Comparison of ENCODE assay signal across 1 cellular context in the genomic region with DNA sequence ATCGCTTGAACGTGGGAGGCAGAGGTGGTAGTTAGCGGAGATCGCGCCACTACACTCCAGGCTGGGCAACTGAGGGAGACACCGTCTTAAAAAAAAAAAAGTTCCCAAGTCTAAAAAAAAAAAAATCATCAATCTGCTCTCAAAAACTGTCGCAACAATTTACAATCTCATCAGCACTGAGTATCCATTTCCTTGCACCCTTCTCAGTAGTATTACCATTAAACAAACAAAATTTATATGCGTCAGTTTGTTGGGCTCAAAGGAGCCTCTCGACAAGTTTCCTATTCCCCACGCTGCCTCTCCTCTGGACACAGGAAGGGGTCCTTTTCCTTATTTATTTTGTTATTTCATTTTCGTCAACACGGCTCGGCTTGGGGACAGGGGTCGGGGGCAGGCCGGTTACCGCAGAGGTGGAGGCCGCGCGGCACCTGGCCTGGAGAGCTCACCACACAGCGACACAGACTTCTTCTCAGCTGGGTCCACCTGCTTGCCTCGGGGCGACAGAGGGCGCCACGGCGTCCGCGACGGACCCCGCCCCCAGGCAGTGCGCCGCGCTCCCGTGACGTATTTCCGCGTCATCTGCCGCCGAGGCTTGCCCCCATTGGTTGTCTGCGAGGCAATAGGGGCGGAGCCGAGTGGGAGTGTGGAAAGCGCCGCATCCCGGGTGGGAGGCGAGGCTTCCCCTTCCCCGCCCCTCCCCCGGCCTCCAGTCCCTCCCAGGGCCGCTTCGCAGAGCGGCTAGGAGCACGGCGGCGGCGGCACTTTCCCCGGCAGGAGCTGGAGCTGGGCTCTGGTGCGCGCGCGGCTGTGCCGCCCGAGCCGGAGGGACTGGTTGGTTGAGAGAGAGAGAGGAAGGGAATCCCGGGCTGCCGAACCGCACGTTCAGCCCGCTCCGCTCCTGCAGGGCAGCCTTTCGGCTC.
TF ChIP-seq lines count a peak whose summit lies in the region.

TSS of gene MAP2K1 (plus strand) at position 709 of the 920 bp plus-strand sequence. CDS start 436 bp downstream, outside the sequence.

TF ChIP-seq in K562, 482 proteins besides CTCF, POLR2A, EP300 and RAD21 (continued from another document and continues in another):
- TF ChIP-seq, protein P1, sequence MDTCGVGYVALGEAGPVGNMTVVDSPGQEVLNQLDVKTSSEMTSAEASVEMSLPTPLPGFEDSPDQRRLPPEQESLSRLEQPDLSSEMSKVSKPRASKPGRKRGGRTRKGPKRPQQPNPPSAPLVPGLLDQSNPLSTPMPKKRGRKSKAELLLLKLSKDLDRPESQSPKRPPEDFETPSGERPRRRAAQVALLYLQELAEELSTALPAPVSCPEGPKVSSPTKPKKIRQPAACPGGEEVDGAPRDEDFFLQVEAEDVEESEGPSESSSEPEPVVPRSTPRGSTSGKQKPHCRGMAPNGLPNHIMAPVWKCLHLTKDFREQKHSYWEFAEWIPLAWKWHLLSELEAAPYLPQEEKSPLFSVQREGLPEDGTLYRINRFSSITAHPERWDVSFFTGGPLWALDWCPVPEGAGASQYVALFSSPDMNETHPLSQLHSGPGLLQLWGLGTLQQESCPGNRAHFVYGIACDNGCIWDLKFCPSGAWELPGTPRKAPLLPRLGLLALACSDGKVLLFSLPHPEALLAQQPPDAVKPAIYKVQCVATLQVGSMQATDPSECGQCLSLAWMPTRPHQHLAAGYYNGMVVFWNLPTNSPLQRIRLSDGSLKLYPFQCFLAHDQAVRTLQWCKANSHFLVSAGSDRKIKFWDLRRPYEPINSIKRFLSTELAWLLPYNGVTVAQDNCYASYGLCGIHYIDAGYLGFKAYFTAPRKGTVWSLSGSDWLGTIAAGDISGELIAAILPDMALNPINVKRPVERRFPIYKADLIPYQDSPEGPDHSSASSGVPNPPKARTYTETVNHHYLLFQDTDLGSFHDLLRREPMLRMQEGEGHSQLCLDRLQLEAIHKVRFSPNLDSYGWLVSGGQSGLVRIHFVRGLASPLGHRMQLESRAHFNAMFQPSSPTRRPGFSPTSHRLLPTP (IDR thresholded peaks at IDR 0.05; ENCODE audit: borderline replicate concordance, extremely low read depth, insufficient read length), result no peak
- TF ChIP-seq IRF9 (tag; IDR thresholded peaks at IDR 0.05) (no peak), ZFX (CRISPR knock-in tag; IDR thresholded peaks at IDR 0.05) (peak; percentile 88), FOXO4 (CRISPR knock-in tag; IDR thresholded peaks at IDR 0.05) (no peak), ATF6 (CRISPR knock-in tag; IDR thresholded peaks at IDR 0.05) (no peak), CEBPZ (IDR thresholded peaks at IDR 0.05; ENCODE audit: borderline replicate concordance, low read depth, low read length) (no peak), CBX3 (IDR thresholded peaks at IDR 0.05; ENCODE audit: borderline replicate concordance in 1 of 2, low read length in 2 of 2) (peak in 1 of 2 experiments; percentile 78; a peak in 1 of 3 replicates), TGIF2 (CRISPR knock-in tag; IDR thresholded peaks at IDR 0.05) (no peak), RBM25 (IDR thresholded peaks at IDR 0.05; ENCODE audit: low read depth, low read length, severe bottlenecking) (peak; percentile 14), ZNF280A (IDR thresholded peaks at IDR 0.05; ENCODE audit: low read depth, partially characterized antibody) (no peak), ZNF766 (CRISPR knock-in tag; conservative IDR thresholded peaks at IDR 0.05) (peak; percentile 42; the same call in 1 of the 2 replicates), ZEB2 (IDR thresholded peaks at IDR 0.05) (peak; percentile 53), ZFP30 (CRISPR knock-in tag; IDR thresholded peaks at IDR 0.05; ENCODE audit: borderline replicate concordance) (no peak), ZBTB8A (IDR thresholded peaks at IDR 0.05; ENCODE audit: partially characterized antibody) (no peak), SMAD3 (CRISPR knock-in tag; conservative IDR thresholded peaks at IDR 0.05) (no peak), RBM14 (IDR thresholded peaks at IDR 0.05; ENCODE audit: borderline replicate concordance, insufficient read depth, low read depth, low read length) (no peak), KLF6 (CRISPR knock-in tag; IDR thresholded peaks at IDR 0.05; ENCODE audit: borderline replicate concordance) (peak; percentile 52; the same call in 1 of the 2 replicates), ATF1 (CRISPR knock-in tag; IDR thresholded peaks at IDR 0.05) (peak; percentile 93), ATF1 (tag; IDR thresholded peaks at IDR 0.05) (peak; percentile 98), EWSR1 (IDR thresholded peaks at IDR 0.05; ENCODE audit: borderline replicate concordance, low read depth, partially characterized antibody) (no peak), ZNF583 (CRISPR knock-in tag; IDR thresholded peaks at IDR 0.05) (no peak), SLC30A9 (CRISPR knock-in tag; IDR thresholded peaks at IDR 0.05) (no peak), PML (IDR thresholded peaks at IDR 0.05; ENCODE audit: low read length) (peak; percentile 81), ZNF445 (CRISPR knock-in tag; IDR thresholded peaks at IDR 0.05; ENCODE audit: low read depth) (no peak), CEBPG (CRISPR knock-in tag; IDR thresholded peaks at IDR 0.05) (peak; percentile 20; the same call in 1 of the 2 replicates), CEBPG (tag; conservative IDR thresholded peaks at IDR 0.05 in 1 of 2, IDR thresholded peaks at IDR 0.05 in 1 of 2) (no peak), NFIX (CRISPR knock-in tag; IDR thresholded peaks at IDR 0.05; ENCODE audit: low read depth) (no peak), SMAD2 (IDR thresholded peaks at IDR 0.05; ENCODE audit: low read depth, low read length) (no peak), U2AF2 (optimal IDR thresholded peaks at IDR 0.05; ENCODE audit: low read depth, low read length) (no peak), HNRNPH1 (optimal IDR thresholded peaks at IDR 0.05; ENCODE audit: low read depth, low read length) (no peak), ZNF239 (CRISPR knock-in tag; IDR thresholded peaks at IDR 0.05) (no peak), ZNF696 (CRISPR knock-in tag; conservative IDR thresholded peaks at IDR 0.05) (no peak), ATF3 (IDR thresholded peaks at IDR 0.05) (0 out of 2 replicates have a peak, but pooled peaks have one; percentile 23), ATF3 (CRISPR knock-in tag; conservative IDR thresholded peaks at IDR 0.05) (no peak), ZNF436 (CRISPR knock-in tag; IDR thresholded peaks at IDR 0.05) (no peak), ZNF75A (CRISPR knock-in tag; IDR thresholded peaks at IDR 0.05) (no peak), BRCA1 (IDR thresholded peaks at IDR 0.05) (no peak), BRCA1 (CRISPR knock-in tag; IDR thresholded peaks at IDR 0.05) (no peak)
- TF ChIP-seq, protein P2, sequence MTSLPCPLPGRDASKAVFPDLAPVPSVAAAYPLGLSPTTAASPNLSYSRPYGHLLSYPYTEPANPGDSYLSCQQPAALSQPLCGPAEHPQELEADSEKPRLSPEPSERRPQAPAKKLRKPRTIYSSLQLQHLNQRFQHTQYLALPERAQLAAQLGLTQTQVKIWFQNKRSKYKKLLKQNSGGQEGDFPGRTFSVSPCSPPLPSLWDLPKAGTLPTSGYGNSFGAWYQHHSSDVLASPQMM (CRISPR knock-in tag; IDR thresholded peaks at IDR 0.05), result no peak
- TF ChIP-seq, protein P3, sequence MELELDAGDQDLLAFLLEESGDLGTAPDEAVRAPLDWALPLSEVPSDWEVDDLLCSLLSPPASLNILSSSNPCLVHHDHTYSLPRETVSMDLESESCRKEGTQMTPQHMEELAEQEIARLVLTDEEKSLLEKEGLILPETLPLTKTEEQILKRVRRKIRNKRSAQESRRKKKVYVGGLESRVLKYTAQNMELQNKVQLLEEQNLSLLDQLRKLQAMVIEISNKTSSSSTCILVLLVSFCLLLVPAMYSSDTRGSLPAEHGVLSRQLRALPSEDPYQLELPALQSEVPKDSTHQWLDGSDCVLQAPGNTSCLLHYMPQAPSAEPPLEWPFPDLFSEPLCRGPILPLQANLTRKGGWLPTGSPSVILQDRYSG (tag; conservative IDR thresholded peaks at IDR 0.05; ENCODE audit: low read depth), result no peak
- TF ChIP-seq, protein P4, sequence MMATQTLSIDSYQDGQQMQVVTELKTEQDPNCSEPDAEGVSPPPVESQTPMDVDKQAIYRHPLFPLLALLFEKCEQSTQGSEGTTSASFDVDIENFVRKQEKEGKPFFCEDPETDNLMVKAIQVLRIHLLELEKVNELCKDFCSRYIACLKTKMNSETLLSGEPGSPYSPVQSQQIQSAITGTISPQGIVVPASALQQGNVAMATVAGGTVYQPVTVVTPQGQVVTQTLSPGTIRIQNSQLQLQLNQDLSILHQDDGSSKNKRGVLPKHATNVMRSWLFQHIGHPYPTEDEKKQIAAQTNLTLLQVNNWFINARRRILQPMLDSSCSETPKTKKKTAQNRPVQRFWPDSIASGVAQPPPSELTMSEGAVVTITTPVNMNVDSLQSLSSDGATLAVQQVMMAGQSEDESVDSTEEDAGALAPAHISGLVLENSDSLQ (IDR thresholded peaks at IDR 0.05), result no peak
- TF ChIP-seq, protein P5, sequence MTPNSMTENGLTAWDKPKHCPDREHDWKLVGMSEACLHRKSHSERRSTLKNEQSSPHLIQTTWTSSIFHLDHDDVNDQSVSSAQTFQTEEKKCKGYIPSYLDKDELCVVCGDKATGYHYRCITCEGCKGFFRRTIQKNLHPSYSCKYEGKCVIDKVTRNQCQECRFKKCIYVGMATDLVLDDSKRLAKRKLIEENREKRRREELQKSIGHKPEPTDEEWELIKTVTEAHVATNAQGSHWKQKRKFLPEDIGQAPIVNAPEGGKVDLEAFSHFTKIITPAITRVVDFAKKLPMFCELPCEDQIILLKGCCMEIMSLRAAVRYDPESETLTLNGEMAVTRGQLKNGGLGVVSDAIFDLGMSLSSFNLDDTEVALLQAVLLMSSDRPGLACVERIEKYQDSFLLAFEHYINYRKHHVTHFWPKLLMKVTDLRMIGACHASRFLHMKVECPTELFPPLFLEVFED (CRISPR knock-in tag; conservative IDR thresholded peaks at IDR 0.05), result no peak
